Comparison of ENCODE assay signal across 11 cellular contexts in the genomic region with DNA sequence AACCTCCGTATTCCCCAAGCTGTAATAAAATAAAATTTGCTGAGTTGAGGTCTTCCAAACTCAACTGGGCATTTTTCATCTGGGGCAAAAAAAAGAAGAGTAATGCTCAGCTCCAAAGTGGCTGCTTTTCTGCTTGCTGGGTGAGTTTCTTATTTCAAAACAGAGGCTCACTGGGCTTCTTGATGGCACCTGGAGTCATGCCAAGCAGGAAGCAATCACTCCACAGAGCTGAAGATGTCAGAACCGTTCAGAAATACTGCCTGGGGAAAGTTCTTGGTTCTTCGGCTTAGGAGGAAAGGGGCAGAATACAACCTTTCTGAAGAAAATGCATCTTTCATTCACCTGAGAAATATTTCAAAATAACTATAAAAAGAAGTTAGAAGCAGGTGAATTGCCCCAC. TPM values are rescaled to one million over a fixed set of nuclear protein-coding genes. Genes with fewer than 3 reads are reported as not detected.
DNase-seq lines count a peak whose midpoint lies in the region; ATAC-seq and TF ChIP-seq lines count a peak whose summit lies in the region.
"Had no signal": no experiment of that assay in that cellular context is flagged by ENCODE, and none has a peak within 500 bp of the region (broad histone marks: within the 10 kb centered on the region; RNA-seq: fewer than 3 reads in every experiment).

No MANE protein-coding gene starts in this region.

- DNase-seq in NCI-H1417 (lab: John Stamatoyannopoulos, UW) (peak; percentile 13 to 54 (median 46)), NCI-H1417 treated with DMSO at 0.1 percent for 48 hours (lab: John Stamatoyannopoulos, UW) (no peak), Kasumi-1 (lab: John Stamatoyannopoulos, UW) (peak; percentile 2 to 7)
- DNase-seq in naive thymus-derived CD8-positive, alpha-beta T cell = peak in 8 of 10 donors; percentile 16 to 55 (median 33)
- no peak for DNase-seq in activated naive CD8-positive, alpha-beta T cell treated with anti-CD3 and anti-CD28 coated beads for 36 hours
- DNase-seq: NCI-H226, SW 1271 had no signal

- no peaks in the 10 kb centered on the region for H3K36me3 Mint-ChIP-seq in naive thymus-derived CD8-positive, alpha-beta T cell
- no peaks in the 10 kb centered on the region for H3K36me3 Mint-ChIP-seq in activated naive CD8-positive, alpha-beta T cell treated with anti-CD3 and anti-CD28 coated beads for 36 hours

- H3K4me1 Mint-ChIP-seq in naive thymus-derived CD8-positive, alpha-beta T cell = peaks cover 17 to 70% (median 52%) of the 10 kb centered on the region in 4 donors
- peaks cover 28% of the 10 kb centered on the region for H3K4me1 Mint-ChIP-seq in activated naive CD8-positive, alpha-beta T cell treated with anti-CD3 and anti-CD28 coated beads for 36 hours
- H3K4me1 Mint-ChIP-seq: nephron had no signal

- no peak overlapping the region for H3K9ac ChIP-seq in SU-DHL-6 (ENCODE audit: low read length)

- ATAC-seq in naive thymus-derived CD8-positive, alpha-beta T cell = peak; percentile 47 to 60
- ATAC-seq in HG02885 (IDR thresholded peaks at IDR 0.05; ENCODE audit: poor library complexity, unreplicated experiment) (no peak), HG02884 (IDR thresholded peaks at IDR 0.05; ENCODE audit: unreplicated experiment) (no peak)

- H3K27me3 Mint-ChIP-seq in naive thymus-derived CD8-positive, alpha-beta T cell = peaks cover 3 to 23% (median 12%) of the 10 kb centered on the region in 5 donors
- H3K27me3 Mint-ChIP-seq in activated naive CD8-positive, alpha-beta T cell treated with anti-CD3 and anti-CD28 coated beads for 36 hours = peaks cover 58% of the 10 kb centered on the region

- POLR2A ChIA-PET in naive thymus-derived CD8-positive, alpha-beta T cell (lab: Charles Lee) = interaction anchor here (0.7 kb wide), 1 partner anchor 49 kb away, joined by 3 read pairs; no protein-coding TSS in a partner anchor

- TF ChIP-seq CTCF in SU-DHL-6 (IDR thresholded peaks at IDR 0.05; ENCODE audit: insufficient read depth, low read length, poor library complexity, severe bottlenecking) = no peak

- no peaks in the 10 kb centered on the region; the same call in 1 of the 2 replicates for H3F3A ChIP-seq in SU-DHL-6 (ENCODE audit: insufficient read depth)

- no peaks in the 10 kb centered on the region for H3K79me2 ChIP-seq in SU-DHL-6 (ENCODE audit: insufficient read depth, low read length)

- H4K20me1 ChIP-seq in SU-DHL-6 (ENCODE audit: low read depth, low read length) = no peaks in the 10 kb centered on the region

- H3K4me3 ChIP-seq in SU-DHL-6 (ENCODE audit: insufficient read depth, low read length, poor library complexity, severe bottlenecking) = no peak overlapping the region

- H3K9me3 Mint-ChIP-seq in naive thymus-derived CD8-positive, alpha-beta T cell = peaks cover 0 to 2% (median 0%) of the 10 kb centered on the region in 9 donors
- no peaks in the 10 kb centered on the region for H3K9me3 Mint-ChIP-seq in activated naive CD8-positive, alpha-beta T cell treated with anti-CD3 and anti-CD28 coated beads for 36 hours
- H3K9me3 Mint-ChIP-seq: nephron had no signal

- H3K27ac ChIP-seq in SU-DHL-6 (ENCODE audit: low read depth, low read length) = peak overlapping the region; percentile 40; the same call in 1 of the 2 replicates

- no peaks in the 10 kb centered on the region for H3K9me3 ChIP-seq in SU-DHL-6 (ENCODE audit: insufficient read depth, low read length)

- no peaks in the 10 kb centered on the region for H3K9me2 ChIP-seq in SU-DHL-6 (replicated peaks; ENCODE audit: insufficient read depth, low read length)

- peak overlapping the region; percentile 44 for H3K4me2 ChIP-seq in SU-DHL-6 (ENCODE audit: low read depth, low read length, poor library complexity, severe bottlenecking)

- peak overlapping the region in 5 of 10 donors; percentile 4 to 46 (median 18) for H3K27ac Mint-ChIP-seq in naive thymus-derived CD8-positive, alpha-beta T cell
- no peak overlapping the region for H3K27ac Mint-ChIP-seq in activated naive CD8-positive, alpha-beta T cell treated with anti-CD3 and anti-CD28 coated beads for 36 hours
- H3K27ac Mint-ChIP-seq: nephron had no signal

- no peaks in the 10 kb centered on the region for H3K27me3 ChIP-seq in SU-DHL-6 (ENCODE audit: low read length)

- no peak overlapping the region for H2AFZ ChIP-seq in SU-DHL-6 (ENCODE audit: low read depth, low read length, severe bottlenecking)

- no peaks in the 10 kb centered on the region for H3K36me3 ChIP-seq in SU-DHL-6 (ENCODE audit: low read length)

- H3K4me3 Mint-ChIP-seq in naive thymus-derived CD8-positive, alpha-beta T cell = peak overlapping the region; percentile 24 to 70 (median 60)
- no peak overlapping the region for H3K4me3 Mint-ChIP-seq in activated naive CD8-positive, alpha-beta T cell treated with anti-CD3 and anti-CD28 coated beads for 36 hours
- H3K4me3 Mint-ChIP-seq: nephron had no signal

RNA-seq across cellular contexts. Expression of a gene that starts 4.1 kb away (rescaled TPM):
- total RNA-seq in naive thymus-derived CD8-positive, alpha-beta T cell = 1 to 10 TPM; 1.9 to 2.0 TPM
- under 1 TPM in 2 of 3 donors, not detected in 1; 0.33 to 0.49 TPM for polyA plus RNA-seq in naive thymus-derived CD8-positive, alpha-beta T cell
- total RNA-seq in activated naive CD8-positive, alpha-beta T cell treated with anti-CD3 and anti-CD28 coated beads for 36 hours = not detected

RNA-seq across cellular contexts. Expression of a gene that starts 48.5 kb away (rescaled TPM):
- 10 to 100 TPM in 1 of 2 experiments, 1 to 10 TPM in 1; 9.6 to 10.8 TPM for total RNA-seq in naive thymus-derived CD8-positive, alpha-beta T cell
- polyA plus RNA-seq in naive thymus-derived CD8-positive, alpha-beta T cell = 1 to 10 TPM; 7.5 to 9.7 (median 8.3) TPM
- total RNA-seq in activated naive CD8-positive, alpha-beta T cell treated with anti-CD3 and anti-CD28 coated beads for 36 hours = 1 to 10 TPM; 4.7 to 7.5 TPM

RNA-seq across cellular contexts. Expression of a gene that starts 52.9 kb away (rescaled TPM):
- total RNA-seq in naive thymus-derived CD8-positive, alpha-beta T cell = under 1 TPM; 0.25 to 0.34 TPM
- polyA plus RNA-seq in naive thymus-derived CD8-positive, alpha-beta T cell = 1 to 10 TPM in 1 of 3 donors, under 1 TPM in 2; 0.42 to 9.3 (median 0.80) TPM
- under 1 TPM; 0.49 to 0.58 TPM for total RNA-seq in activated naive CD8-positive, alpha-beta T cell treated with anti-CD3 and anti-CD28 coated beads for 36 hours

Comparison
In these comparisons a context has a peak if more than half of its experiments do, and no peak if none do; other contexts are left out.
1. DNase-seq: peak in NCI-H1417 (3 of 3), Kasumi-1 (2 of 2) and naive thymus-derived CD8-positive, alpha-beta T cell (8 of 10); none in NCI-H1417 treated with DMSO at 0.1 percent for 48 hours (single experiment) and activated naive CD8-positive, alpha-beta T cell treated with anti-CD3 and anti-CD28 coated beads for 36 hours (single experiment).
2. ATAC-seq: peak in naive thymus-derived CD8-positive, alpha-beta T cell (2 of 2); none in HG02885 (single experiment) and HG02884 (single experiment).